ENCODE assay signal across 9 cellular contexts in the genomic region with DNA sequence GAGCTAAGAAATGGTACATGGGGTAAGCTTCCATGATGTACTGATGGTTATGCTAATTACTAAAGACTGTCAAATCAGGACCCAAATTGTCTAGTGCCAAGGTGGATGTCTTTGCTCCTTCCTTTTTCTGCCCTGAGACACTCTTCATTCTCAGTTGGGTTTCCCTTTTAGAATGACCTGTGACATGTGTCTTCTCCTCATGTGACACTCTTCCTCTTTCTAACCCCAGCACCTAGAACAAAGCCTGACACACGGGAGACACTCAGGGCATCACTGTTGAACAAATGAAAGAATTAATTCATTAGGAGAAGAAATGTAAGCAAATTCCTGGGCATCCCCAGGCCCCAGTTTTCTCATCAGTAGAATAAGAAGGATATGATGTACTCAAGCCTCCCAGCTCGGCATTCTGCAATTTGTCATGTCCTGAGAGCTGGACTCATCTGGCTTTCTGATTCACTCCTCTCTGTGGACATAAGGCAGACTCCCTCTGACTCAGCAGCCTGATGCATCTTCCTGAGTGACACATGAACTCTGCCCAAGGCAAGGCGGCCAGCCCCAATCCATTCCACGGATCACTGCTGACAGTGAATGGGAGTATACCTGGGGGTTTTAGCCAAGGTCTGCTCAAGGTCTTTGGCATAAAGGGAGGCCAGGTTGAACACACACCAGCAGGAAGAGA.
DNase-seq lines count a peak whose midpoint lies in the region; ATAC-seq, FAIRE-seq and TF ChIP-seq lines count a peak whose summit lies in the region.
"Had no signal": no experiment of that assay in that cellular context is flagged by ENCODE, and none has a peak within 500 bp of the region (broad histone marks: within the 10 kb centered on the region; RNA-seq: fewer than 3 reads in every experiment).

No MANE protein-coding gene starts in this region.

- H3K36me3 ChIP-seq in endothelial cell of umbilical vein (ENCODE audit: control insufficient read depth in 2 of 2, extremely low read depth in 1 of 2, insufficient read depth in 2 of 2, low read length in 2 of 2) = no peaks in the 10 kb centered on the region

- BruUV-seq in endothelial cell of umbilical vein (replicated peaks; lab: Mats Ljungman, UMichigan) = TSS peak; percentile 84

- no peak overlapping the region for H2AFZ ChIP-seq in endothelial cell of umbilical vein (ENCODE audit: low read depth, low read length)

- no peaks in the 10 kb centered on the region for H3K79me2 ChIP-seq in endothelial cell of umbilical vein (ENCODE audit: control insufficient read depth, insufficient read depth, low read length)

- ATAC-seq in GM21360 (IDR thresholded peaks at IDR 0.05; ENCODE audit: unreplicated experiment) = no peak
- no peak for ATAC-seq in HG03342 (IDR thresholded peaks at IDR 0.05; ENCODE audit: unreplicated experiment)

- H3K27ac ChIP-seq in endothelial cell of umbilical vein (ENCODE audit: insufficient read depth, low read depth, low read length) = peak overlapping the region; percentile 80

- peak overlapping the region; percentile 23 for H3K4me2 ChIP-seq in endothelial cell of umbilical vein (ENCODE audit: insufficient read depth, low read length)

- POLR2A ChIA-PET in endothelial cell of umbilical vein (lab: Charles Lee) = no interaction called here

- no peaks in the 10 kb centered on the region for H4K20me1 ChIP-seq in endothelial cell of umbilical vein (replicated peaks; ENCODE audit: control insufficient read depth, extremely low read depth, insufficient read depth, low read length)

- H3K4me3 Mint-ChIP-seq in CD14-positive monocyte = no peak overlapping the region

- CTCF ChIA-PET in endothelial cell of umbilical vein (lab: Charles Lee) = interaction anchor here (0.8 to 13.7 kb wide), 9 partner anchors 7 to 594 kb away, joined by 3 to 594 read pairs (median 24); a partner anchor contains a TSS

- DNase-seq in CD14-positive monocyte (ENCODE audit: low spot score) (peak; percentile 53), NCI-H226 (peak; percentile 97), endothelial cell of umbilical vein (ENCODE audit: low read depth, low spot score) (peak; percentile 88), non-pigmented ciliary epithelial cell (ENCODE audit: low read depth) (peak; percentile 99), NCI-H2171 (lab: John Stamatoyannopoulos, UW) (no peak), SIG-M5 (lab: John Stamatoyannopoulos, UW) (no peak)
- DNase-seq: stimulated activated CD4-positive, alpha-beta T cell treated with anti-CD3 and anti-CD28 coated beads, Interleukin-2, amount 100 ng/mL, for 24 hours had no signal

- TF ChIP-seq CTCF in CD14-positive monocyte (IDR thresholded peaks at IDR 0.05) (no peak), endothelial cell of umbilical vein (IDR thresholded peaks at IDR 0.05; ENCODE audit: extremely low read depth in 1 of 2, insufficient read depth in 1 of 2, low read depth in 1 of 2, low read length in 2 of 2) (no peak)

- FAIRE-seq in endothelial cell of umbilical vein (lab: Jason Lieb, UNC) = peak; percentile 81

- H3K9me3 Mint-ChIP-seq in CD14-positive monocyte = peaks cover 0 to 5% (median 0%) of the 10 kb centered on the region in 7 donors

- dilution Hi-C loops in endothelial cell of umbilical vein (cut with MboI; ENCODE audit: extremely low pct_ligation_motif_present, low sequenced_read_pairs) = no loop called here

- H3K27me3 Mint-ChIP-seq in CD14-positive monocyte (ENCODE audit: low read depth in 3 of 3) = peaks cover 16 to 42% (median 19%) of the 10 kb centered on the region in 3 donors

- H3K4me1 Mint-ChIP-seq in CD14-positive monocyte = peaks cover 9% of the 10 kb centered on the region

- peaks cover 51% of the 10 kb centered on the region for H3K4me1 ChIP-seq in endothelial cell of umbilical vein (ENCODE audit: control insufficient read depth, extremely low read depth, insufficient read depth, low read length)

- no peak overlapping the region for H3K4me3 ChIP-seq in endothelial cell of umbilical vein (replicated peaks in 1 of 3; ENCODE audit: insufficient read depth in 1 of 3, low read depth in 1 of 3, low read length in 3 of 3)

- peak overlapping the region in 2 of 7 donors; percentile 6 to 58 for H3K27ac Mint-ChIP-seq in CD14-positive monocyte

- peak overlapping the region; percentile 40 for H3K9ac ChIP-seq in endothelial cell of umbilical vein (replicated peaks; ENCODE audit: extremely low read depth, insufficient read depth, low read length)

- H3K27me3 ChIP-seq in endothelial cell of umbilical vein (ENCODE audit: control insufficient read depth in 2 of 2, insufficient read depth in 2 of 2, low read length in 2 of 2) = no peaks in the 10 kb centered on the region

- intact Hi-C loops in CD14-positive monocyte (cut with micrococcal nuclease) = no loop called here
- intact Hi-C loops in endothelial cell of umbilical vein (cut with micrococcal nuclease) = loop anchor here (1.0 to 2.0 kb wide), 4 partner anchors 51 to 681 kb away; no protein-coding TSS in a partner anchor

- no peaks in the 10 kb centered on the region for H3K9me3 ChIP-seq in endothelial cell of umbilical vein (replicated peaks; ENCODE audit: control insufficient read depth, insufficient read depth, low read length)

- peak; percentile 48 for TF ChIP-seq POLR2A in endothelial cell of umbilical vein (IDR thresholded peaks at IDR 0.05; ENCODE audit: low read depth, low read length)

- H3K9me1 ChIP-seq in endothelial cell of umbilical vein (replicated peaks; ENCODE audit: control insufficient read depth, extremely low read depth, insufficient read depth, low read length) = no peaks in the 10 kb centered on the region

- H3K36me3 Mint-ChIP-seq in CD14-positive monocyte = no peaks in the 10 kb centered on the region

TF ChIP-seq in endothelial cell of umbilical vein, 7 proteins besides CTCF, POLR2A, EP300 and RAD21:
- TF ChIP-seq POLR2AphosphoS5 (IDR thresholded peaks at IDR 0.05; ENCODE audit: insufficient read depth, low read depth, low read length) = peak; percentile 83
- TF ChIP-seq GATA2 (IDR thresholded peaks at IDR 0.05; ENCODE audit: insufficient read depth, insufficient read length, low read depth, low read length) = peak; percentile 45
- TF ChIP-seq MYC (IDR thresholded peaks at IDR 0.05; ENCODE audit: low read depth, low read length) = no peak
- TF ChIP-seq, protein P1, sequence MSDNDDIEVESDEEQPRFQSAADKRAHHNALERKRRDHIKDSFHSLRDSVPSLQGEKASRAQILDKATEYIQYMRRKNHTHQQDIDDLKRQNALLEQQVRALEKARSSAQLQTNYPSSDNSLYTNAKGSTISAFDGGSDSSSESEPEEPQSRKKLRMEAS (IDR thresholded peaks at IDR 0.05; ENCODE audit: insufficient read depth, insufficient read length) = no peak
- TF ChIP-seq JUN (IDR thresholded peaks at IDR 0.05; ENCODE audit: borderline replicate concordance, insufficient read depth, insufficient read length, low read depth) = peak; percentile 78
- peak; percentile 100 for TF ChIP-seq FOS (IDR thresholded peaks at IDR 0.05; ENCODE audit: borderline replicate concordance, insufficient read depth, low read length)
- TF ChIP-seq EZH2 (IDR thresholded peaks at IDR 0.05; ENCODE audit: borderline replicate concordance, low read depth, low read length, severe bottlenecking) = no peak
TF ChIP-seq in endothelial cell of umbilical vein: peak in this region for 4.

Comparison
In these comparisons a context has a peak if more than half of its experiments do, and no peak if none do; other contexts are left out.
1. DNase-seq: peak in CD14-positive monocyte (single experiment), NCI-H226 (single experiment), endothelial cell of umbilical vein (single experiment) and non-pigmented ciliary epithelial cell (single experiment); none in NCI-H2171 (single experiment) and SIG-M5 (single experiment).